In the genomic region with DNA sequence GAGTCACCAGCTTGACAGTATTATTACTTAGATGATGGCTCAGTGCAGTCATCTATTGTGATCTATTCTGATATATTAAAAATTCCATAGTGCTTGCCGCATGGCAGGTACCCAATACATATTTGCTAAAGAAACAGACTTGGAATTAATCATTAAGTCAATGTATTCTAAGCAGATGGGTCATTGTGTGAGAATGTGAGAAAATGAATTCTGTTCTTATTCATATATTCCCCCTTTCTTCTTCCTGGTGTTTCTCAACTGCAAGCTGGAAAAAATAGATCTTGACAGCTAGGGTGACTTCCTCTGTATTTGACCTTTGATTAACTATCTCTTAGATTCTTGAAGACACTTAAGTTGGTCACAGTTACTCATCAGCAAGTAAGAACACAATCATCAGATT, we compare ENCODE assay signal across 1 cellular context.
TF ChIP-seq lines count a peak whose summit lies in the region.

No MANE protein-coding gene starts in this region.

TF ChIP-seq in neural cell, 6 proteins besides CTCF, POLR2A, EP300 and RAD21 (continued from another document):
- TF ChIP-seq, protein P1, sequence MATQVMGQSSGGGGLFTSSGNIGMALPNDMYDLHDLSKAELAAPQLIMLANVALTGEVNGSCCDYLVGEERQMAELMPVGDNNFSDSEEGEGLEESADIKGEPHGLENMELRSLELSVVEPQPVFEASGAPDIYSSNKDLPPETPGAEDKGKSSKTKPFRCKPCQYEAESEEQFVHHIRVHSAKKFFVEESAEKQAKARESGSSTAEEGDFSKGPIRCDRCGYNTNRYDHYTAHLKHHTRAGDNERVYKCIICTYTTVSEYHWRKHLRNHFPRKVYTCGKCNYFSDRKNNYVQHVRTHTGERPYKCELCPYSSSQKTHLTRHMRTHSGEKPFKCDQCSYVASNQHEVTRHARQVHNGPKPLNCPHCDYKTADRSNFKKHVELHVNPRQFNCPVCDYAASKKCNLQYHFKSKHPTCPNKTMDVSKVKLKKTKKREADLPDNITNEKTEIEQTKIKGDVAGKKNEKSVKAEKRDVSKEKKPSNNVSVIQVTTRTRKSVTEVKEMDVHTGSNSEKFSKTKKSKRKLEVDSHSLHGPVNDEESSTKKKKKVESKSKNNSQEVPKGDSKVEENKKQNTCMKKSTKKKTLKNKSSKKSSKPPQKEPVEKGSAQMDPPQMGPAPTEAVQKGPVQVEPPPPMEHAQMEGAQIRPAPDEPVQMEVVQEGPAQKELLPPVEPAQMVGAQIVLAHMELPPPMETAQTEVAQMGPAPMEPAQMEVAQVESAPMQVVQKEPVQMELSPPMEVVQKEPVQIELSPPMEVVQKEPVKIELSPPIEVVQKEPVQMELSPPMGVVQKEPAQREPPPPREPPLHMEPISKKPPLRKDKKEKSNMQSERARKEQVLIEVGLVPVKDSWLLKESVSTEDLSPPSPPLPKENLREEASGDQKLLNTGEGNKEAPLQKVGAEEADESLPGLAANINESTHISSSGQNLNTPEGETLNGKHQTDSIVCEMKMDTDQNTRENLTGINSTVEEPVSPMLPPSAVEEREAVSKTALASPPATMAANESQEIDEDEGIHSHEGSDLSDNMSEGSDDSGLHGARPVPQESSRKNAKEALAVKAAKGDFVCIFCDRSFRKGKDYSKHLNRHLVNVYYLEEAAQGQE (IDR thresholded peaks at IDR 0.05; ENCODE audit: borderline replicate concordance), result no peak
- TF ChIP-seq SMC3 (conservative IDR thresholded peaks at IDR 0.05; ENCODE audit: poor library complexity), result no peak
